1 cellular context compared by ENCODE assay signal in the genomic region with DNA sequence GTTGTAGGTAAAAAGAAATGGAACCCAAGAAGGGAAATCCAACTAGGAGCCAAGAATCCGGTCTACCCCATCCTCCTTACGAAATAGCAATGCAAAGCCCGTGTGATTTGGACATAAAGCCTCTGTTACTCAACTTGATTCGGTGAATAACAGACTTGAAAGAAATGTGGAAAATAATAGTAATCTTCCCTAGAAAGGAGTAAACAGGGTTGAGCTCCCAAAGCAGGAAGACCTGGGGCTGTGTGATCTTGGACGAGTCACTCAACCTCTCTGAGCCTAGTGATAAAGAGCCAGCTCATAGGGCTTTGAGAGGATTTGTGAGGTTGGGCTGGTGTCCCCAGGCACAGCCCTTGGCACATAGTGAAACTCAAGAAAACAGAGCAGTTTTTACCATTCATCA.
A peak's percentile ranks its signal among the peaks of the same experiment; 100 is the strongest.
TF ChIP-seq lines count a peak whose summit lies in the region.

No MANE protein-coding gene starts in this region.

TF ChIP-seq in HepG2, 621 proteins besides CTCF, POLR2A, EP300 and RAD21 (continued from another document):
- TF ChIP-seq, protein P1, sequence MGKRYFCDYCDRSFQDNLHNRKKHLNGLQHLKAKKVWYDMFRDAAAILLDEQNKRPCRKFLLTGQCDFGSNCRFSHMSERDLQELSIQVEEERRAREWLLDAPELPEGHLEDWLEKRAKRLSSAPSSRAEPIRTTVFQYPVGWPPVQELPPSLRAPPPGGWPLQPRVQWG (CRISPR knock-in tag; IDR thresholded peaks at IDR 0.05; ENCODE audit: borderline replicate concordance, low read depth): no peak
- TF ChIP-seq ATM (IDR thresholded peaks at IDR 0.05; ENCODE audit: borderline replicate concordance): no peak
- no peak for TF ChIP-seq AKAP8 (CRISPR knock-in tag; IDR thresholded peaks at IDR 0.05)
- TF ChIP-seq ZNF768 (CRISPR knock-in tag; IDR thresholded peaks at IDR 0.05): peak; percentile 93
- no peak for TF ChIP-seq ASH2L (IDR thresholded peaks at IDR 0.05; ENCODE audit: insufficient read length, low read depth, low read length)
- TF ChIP-seq, protein P2, sequence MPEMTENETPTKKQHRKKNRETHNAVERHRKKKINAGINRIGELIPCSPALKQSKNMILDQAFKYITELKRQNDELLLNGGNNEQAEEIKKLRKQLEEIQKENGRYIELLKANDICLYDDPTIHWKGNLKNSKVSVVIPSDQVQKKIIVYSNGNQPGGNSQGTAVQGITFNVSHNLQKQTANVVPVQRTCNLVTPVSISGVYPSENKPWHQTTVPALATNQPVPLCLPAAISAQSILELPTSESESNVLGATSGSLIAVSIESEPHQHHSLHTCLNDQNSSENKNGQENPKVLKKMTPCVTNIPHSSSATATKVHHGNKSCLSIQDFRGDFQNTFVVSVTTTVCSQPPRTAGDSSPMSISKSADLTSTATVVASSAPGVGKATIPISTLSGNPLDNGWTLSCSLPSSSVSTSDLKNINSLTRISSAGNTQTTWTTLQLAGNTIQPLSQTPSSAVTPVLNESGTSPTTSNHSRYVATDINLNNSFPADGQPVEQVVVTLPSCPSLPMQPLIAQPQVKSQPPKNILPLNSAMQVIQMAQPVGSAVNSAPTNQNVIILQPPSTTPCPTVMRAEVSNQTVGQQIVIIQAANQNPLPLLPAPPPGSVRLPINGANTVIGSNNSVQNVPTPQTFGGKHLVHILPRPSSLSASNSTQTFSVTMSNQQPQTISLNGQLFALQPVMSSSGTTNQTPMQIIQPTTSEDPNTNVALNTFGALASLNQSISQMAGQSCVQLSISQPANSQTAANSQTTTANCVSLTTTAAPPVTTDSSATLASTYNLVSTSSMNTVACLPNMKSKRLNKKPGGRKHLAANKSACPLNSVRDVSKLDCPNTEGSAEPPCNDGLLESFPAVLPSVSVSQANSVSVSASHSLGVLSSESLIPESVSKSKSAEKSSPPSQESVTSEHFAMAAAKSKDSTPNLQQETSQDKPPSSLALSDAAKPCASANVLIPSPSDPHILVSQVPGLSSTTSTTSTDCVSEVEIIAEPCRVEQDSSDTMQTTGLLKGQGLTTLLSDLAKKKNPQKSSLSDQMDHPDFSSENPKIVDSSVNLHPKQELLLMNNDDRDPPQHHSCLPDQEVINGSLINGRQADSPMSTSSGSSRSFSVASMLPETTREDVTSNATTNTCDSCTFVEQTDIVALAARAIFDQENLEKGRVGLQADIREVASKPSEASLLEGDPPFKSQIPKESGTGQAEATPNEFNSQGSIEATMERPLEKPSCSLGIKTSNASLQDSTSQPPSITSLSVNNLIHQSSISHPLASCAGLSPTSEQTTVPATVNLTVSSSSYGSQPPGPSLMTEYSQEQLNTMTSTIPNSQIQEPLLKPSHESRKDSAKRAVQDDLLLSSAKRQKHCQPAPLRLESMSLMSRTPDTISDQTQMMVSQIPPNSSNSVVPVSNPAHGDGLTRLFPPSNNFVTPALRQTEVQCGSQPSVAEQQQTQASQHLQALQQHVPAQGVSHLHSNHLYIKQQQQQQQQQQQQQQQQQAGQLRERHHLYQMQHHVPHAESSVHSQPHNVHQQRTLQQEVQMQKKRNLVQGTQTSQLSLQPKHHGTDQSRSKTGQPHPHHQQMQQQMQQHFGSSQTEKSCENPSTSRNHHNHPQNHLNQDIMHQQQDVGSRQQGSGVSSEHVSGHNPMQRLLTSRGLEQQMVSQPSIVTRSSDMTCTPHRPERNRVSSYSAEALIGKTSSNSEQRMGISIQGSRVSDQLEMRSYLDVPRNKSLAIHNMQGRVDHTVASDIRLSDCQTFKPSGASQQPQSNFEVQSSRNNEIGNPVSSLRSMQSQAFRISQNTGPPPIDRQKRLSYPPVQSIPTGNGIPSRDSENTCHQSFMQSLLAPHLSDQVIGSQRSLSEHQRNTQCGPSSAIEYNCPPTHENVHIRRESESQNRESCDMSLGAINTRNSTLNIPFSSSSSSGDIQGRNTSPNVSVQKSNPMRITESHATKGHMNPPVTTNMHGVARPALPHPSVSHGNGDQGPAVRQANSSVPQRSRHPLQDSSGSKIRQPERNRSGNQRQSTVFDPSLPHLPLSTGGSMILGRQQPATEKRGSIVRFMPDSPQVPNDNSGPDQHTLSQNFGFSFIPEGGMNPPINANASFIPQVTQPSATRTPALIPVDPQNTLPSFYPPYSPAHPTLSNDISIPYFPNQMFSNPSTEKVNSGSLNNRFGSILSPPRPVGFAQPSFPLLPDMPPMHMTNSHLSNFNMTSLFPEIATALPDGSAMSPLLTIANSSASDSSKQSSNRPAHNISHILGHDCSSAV (CRISPR knock-in tag; IDR thresholded peaks at IDR 0.05; ENCODE audit: borderline replicate concordance): no peak
- no peak for TF ChIP-seq ZNF224 (CRISPR knock-in tag; IDR thresholded peaks at IDR 0.05)
- no peak for TF ChIP-seq PHB2 (IDR thresholded peaks at IDR 0.05; ENCODE audit: partially characterized antibody)
- TF ChIP-seq POGZ (CRISPR knock-in tag; IDR thresholded peaks at IDR 0.05): no peak
- TF ChIP-seq ZMYM3 (CRISPR knock-in tag; IDR thresholded peaks at IDR 0.05): peak; percentile 24; the same call in 1 of the 2 replicates
- no peak for TF ChIP-seq FOXK1 (CRISPR knock-in tag; IDR thresholded peaks at IDR 0.05; ENCODE audit: borderline replicate concordance, low read depth)
- TF ChIP-seq NR1H2 (CRISPR knock-in tag; IDR thresholded peaks at IDR 0.05; ENCODE audit: borderline replicate concordance, low read depth): no peak
